Comparison of ENCODE assay signal across 25 cellular contexts in genomic region chr6:113607821-113608545, GRCh38.
"Had no signal": no experiment of that assay in that cellular context is flagged by ENCODE, and none has a peak within 500 bp of the region (broad histone marks: within the 10 kb centered on the region; RNA-seq: fewer than 3 reads in every experiment).

No MANE protein-coding gene starts in this region.

- H3K4me3 ChIP-seq: esophagus muscularis mucosa, gastroesophageal sphincter, heart left ventricle, lung, stomach, thyroid gland had no signal

- H3K9me3 ChIP-seq: esophagus muscularis mucosa, neutrophil, stomach, thyroid gland had no signal

- H3K36me3 ChIP-seq: esophagus muscularis mucosa, gastroesophageal sphincter, heart left ventricle, neutrophil, stomach, thyroid gland had no signal

- DNase-seq: cortex of kidney; effector CD8-positive, alpha-beta T cell; endodermal cell; foreskin keratinocyte; heart left ventricle; hypothalamus; immature natural killer cell; islet precursor cell; kidney glomerular epithelial cell; naive B cell; stimulated activated CD4-positive, alpha-beta T cell treated with anti-CD3 and anti-CD28 coated beads, Interleukin-2, amount 100 ng/mL, for 24 hours; stimulated activated CD4-positive, alpha-beta T cell treated with anti-CD3 and anti-CD28 coated beads, Interleukin-4, amount 100 ng/mL, for 24 hours; stimulated activated naive CD4-positive, alpha-beta T cell treated with Interleukin-2 at 50 U/mL for 16 hours; stomach; thyroid gland; trophoblast cell had no signal

- H3K4me1 ChIP-seq: parathyroid adenoma, thyroid gland had no signal

- ATAC-seq: foreskin keratinocyte; gastroesophageal sphincter; heart left ventricle; left lobe of liver; natural killer cell treated with Interleukin-12 subunit alpha and Interleukin-12 subunit beta and Interleukin-15 and Interleukin-18, amount 100 ng/mL, for 72 hours; sciatic nerve; stimulated activated effector memory CD8-positive, alpha-beta T cell treated with anti-CD3 and anti-CD28 coated beads, Interleukin-12 subunit alpha, Interleukin-12 subunit beta, amount 100 ng/mL, for 72 hours had no signal
